1 cellular context compared by ENCODE assay signal in genomic region chr2:191013617-191013875, GRCh38.
TF ChIP-seq lines count a peak whose summit lies in the region.

No MANE protein-coding gene starts in this region.

TF ChIP-seq in HCT116, 20 proteins besides CTCF, POLR2A, EP300 and RAD21 (continued from another document):
- TF ChIP-seq TCF7L2 (IDR thresholded peaks at IDR 0.05; ENCODE audit: borderline replicate concordance, extremely low read depth, insufficient read depth, insufficient read length), result no peak
- no peak for TF ChIP-seq EZH2phosphoT487 (IDR thresholded peaks at IDR 0.05; ENCODE audit: borderline replicate concordance)
- no peak for TF ChIP-seq EGR1 (IDR thresholded peaks at IDR 0.05; ENCODE audit: low read depth)
- TF ChIP-seq SRF (IDR thresholded peaks at IDR 0.05; ENCODE audit: low read depth), result no peak
- no peak for TF ChIP-seq ZNF274 (IDR thresholded peaks at IDR 0.05; ENCODE audit: low read depth, low read length)
- no peak for TF ChIP-seq YY1 (IDR thresholded peaks at IDR 0.05; ENCODE audit: extremely low read depth, insufficient replicate concordance, low read depth, low read length)
